ENCODE assay signal across 8 cellular contexts in the genomic region with DNA sequence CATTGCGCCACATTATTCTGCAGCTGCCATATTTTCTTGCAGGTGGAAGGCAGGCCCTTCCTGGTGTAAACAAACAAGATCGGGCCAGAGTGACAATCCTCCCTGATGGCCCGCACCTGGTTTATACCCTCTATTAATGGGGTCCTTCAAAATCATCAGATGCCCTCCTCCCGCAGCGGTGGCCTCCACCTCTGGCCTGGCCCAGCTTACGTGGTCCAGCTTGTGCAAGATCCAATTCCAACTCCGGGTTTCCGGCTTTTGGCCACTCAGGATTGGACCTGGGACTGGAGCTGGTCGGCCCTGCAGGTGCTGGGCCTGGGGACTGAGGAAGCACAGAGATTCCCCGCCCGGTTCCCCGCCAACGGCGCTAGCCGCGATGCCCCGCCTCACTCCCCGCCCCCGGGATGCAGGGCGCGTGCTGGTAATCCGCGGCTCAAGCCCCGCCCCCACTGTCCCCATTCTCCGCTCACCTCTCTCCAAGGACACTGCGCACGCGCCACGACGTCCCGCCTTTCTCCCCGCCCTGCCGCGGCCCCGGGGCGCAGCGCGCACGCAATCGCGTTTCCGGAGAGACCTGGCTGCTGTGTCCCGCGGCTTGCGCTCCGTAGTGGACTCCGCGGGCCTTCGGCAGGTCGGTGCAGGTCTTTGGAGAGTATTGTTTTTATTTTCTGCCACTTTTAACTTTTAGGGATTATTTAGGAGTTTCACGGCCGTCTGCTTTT. TPM values are rescaled to one million over a fixed set of nuclear protein-coding genes. Genes with fewer than 3 reads are reported as not detected.
A peak's percentile ranks its signal among the peaks of the same experiment; 100 is the strongest.
DNase-seq lines count a peak whose midpoint lies in the region; ATAC-seq and TF ChIP-seq lines count a peak whose summit lies in the region.

A gene (plus strand): TSS at position 555 of the 722 bp plus-strand sequence. CDS start 1,441 bp downstream, outside the sequence.

- H3K4me1 ChIP-seq in HUES64 (ENCODE audit: insufficient read depth, low read length) (peaks cover 22% of the 10 kb centered on the region), OCI-LY1 (ENCODE audit: insufficient read depth, low read length, severe bottlenecking) (peaks cover 41% of the 10 kb centered on the region)

- H3K27me3 Mint-ChIP-seq in Calu3 (ENCODE audit: unreplicated experiment) = no peaks in the 10 kb centered on the region
- H3K27me3 Mint-ChIP-seq in endothelial cell (ENCODE audit: unreplicated experiment) = peaks cover 4% of the 10 kb centered on the region

- H3K9ac ChIP-seq in HUES64 (ENCODE audit: low read depth, low read length) (peak within 1 kb of the TSS; percentile 99), OCI-LY1 (ENCODE audit: low read length) (peak within 1 kb of the TSS; percentile 98)

- no peaks in the 10 kb centered on the region for H4K20me1 ChIP-seq in OCI-LY1 (ENCODE audit: insufficient read depth, low read length)

- H3K36me3 ChIP-seq in HUES64 (ENCODE audit: insufficient read depth, low read length) = peaks cover 33% of the 10 kb centered on the region
- H3K36me3 ChIP-seq in OCI-LY1 (ENCODE audit: insufficient read depth, low read length) = peaks cover 31% of the 10 kb centered on the region

- no peak for TF ChIP-seq CTCF in Calu3 (IDR thresholded peaks at IDR 0.05; ENCODE audit: unreplicated experiment)
- TF ChIP-seq CTCF in OCI-LY1 (IDR thresholded peaks at IDR 0.05; ENCODE audit: low read length) = no peak
- TF ChIP-seq CTCF in endothelial cell (IDR thresholded peaks at IDR 0.05; ENCODE audit: unreplicated experiment) = no peak

- H3K79me2 ChIP-seq in OCI-LY1 (ENCODE audit: insufficient read depth, low read length) = peaks cover 21% of the 10 kb centered on the region

- H3K4me1 Mint-ChIP-seq in Calu3 (ENCODE audit: low read depth, unreplicated experiment) (peaks cover 9% of the 10 kb centered on the region), endothelial cell (ENCODE audit: unreplicated experiment) (peaks cover 20% of the 10 kb centered on the region)

- H3K9me3 Mint-ChIP-seq in Calu3 (ENCODE audit: low read depth, unreplicated experiment) (no peaks in the 10 kb centered on the region), endothelial cell (ENCODE audit: unreplicated experiment) (no peaks in the 10 kb centered on the region)

- no peaks in the 10 kb centered on the region for H3K27me3 ChIP-seq in HUES64 (ENCODE audit: insufficient read depth, low read length)
- no peaks in the 10 kb centered on the region for H3K27me3 ChIP-seq in OCI-LY1 (ENCODE audit: insufficient read depth, low read length)

- H3K27ac ChIP-seq in HUES64 (ENCODE audit: low read depth, low read length) (peak within 1 kb of the TSS; percentile 72), OCI-LY1 (ENCODE audit: low read depth, low read length, poor library complexity, severe bottlenecking) (peak within 1 kb of the TSS; percentile 68)

- H3K4me3 Mint-ChIP-seq in Calu3 (ENCODE audit: low read depth, unreplicated experiment) (peak within 1 kb of the TSS; percentile 66), endothelial cell (ENCODE audit: unreplicated experiment) (peak within 1 kb of the TSS; percentile 97)

- 4% methylated on average over 52 of the region's 52 CpGs for WGBS in HUES64

- peak; percentile 95 for ATAC-seq in GM21447 (IDR thresholded peaks at IDR 0.05; ENCODE audit: unreplicated experiment)

- H3K4me3 ChIP-seq in HUES64 (ENCODE audit: low read length) = peak within 1 kb of the TSS; percentile 100
- peak within 1 kb of the TSS; percentile 89 for H3K4me3 ChIP-seq in OCI-LY1 (ENCODE audit: low read depth, low read length, poor library complexity, severe bottlenecking)

- H3K36me3 Mint-ChIP-seq in Calu3 (ENCODE audit: insufficient read depth, unreplicated experiment) (peaks cover 19% of the 10 kb centered on the region), endothelial cell (ENCODE audit: low read depth, unreplicated experiment) (no peaks in the 10 kb centered on the region)

- H3K9me3 ChIP-seq in HUES64 (ENCODE audit: insufficient read depth, low read depth, low read length) = no peaks in the 10 kb centered on the region
- H3K9me3 ChIP-seq in OCI-LY1 (ENCODE audit: low read length) = no peaks in the 10 kb centered on the region

- no peaks in the 10 kb centered on the region for H3F3A ChIP-seq in OCI-LY1 (ENCODE audit: insufficient read depth, low read length)

- H3K9me2 ChIP-seq in OCI-LY1 (ENCODE audit: low read depth, low read length) = no peaks in the 10 kb centered on the region

- DNase-seq in Calu3 = peak; percentile 98
- DNase-seq in activated CD8-positive, alpha-beta memory T cell treated with anti-CD3 and anti-CD28 coated beads, Interleukin-2, amount 50 U/mL, for 48 hours = peak; percentile 99
- DNase-seq in endothelial cell (ENCODE audit: low spot score) = peak; percentile 100
- DNase-seq in midbrain (lab: John Stamatoyannopoulos, UW) = peak; percentile 98
- peak; percentile 99 to 100 for DNase-seq in stimulated activated CD8-positive, alpha-beta memory T cell treated with anti-CD3 and anti-CD28 coated beads, Interleukin-2, amount 100 ng/mL, for 48 hours (ENCODE audit: low read depth in 2 of 2)

- CTCF ChIA-PET in Calu3 (lab: Charles Lee) = interaction anchor here (0.5 to 1.3 kb wide), 3 partner anchors 10 to 807 kb away, joined by 3 to 8 read pairs (median 4); no protein-coding TSS in a partner anchor

- intact Hi-C loops in Calu3 (cut with micrococcal nuclease; ENCODE audit: unreplicated experiment) = no loop called here

- H3K27ac Mint-ChIP-seq in Calu3 (ENCODE audit: unreplicated experiment) (peak within 1 kb of the TSS; percentile 77), endothelial cell (ENCODE audit: unreplicated experiment) (peak within 1 kb of the TSS; percentile 89)

- no TSS peak for BruUV-seq in Calu3 (replicated peaks; lab: Mats Ljungman, UMichigan)

- H2AFZ ChIP-seq in OCI-LY1 (ENCODE audit: low read length) = peak within 1 kb of the TSS; percentile 18; the same call in 1 of the 2 replicates

- peak within 1 kb of the TSS; percentile 96 for H3K4me2 ChIP-seq in OCI-LY1 (ENCODE audit: low read length)

RNA-seq across cellular contexts. Expression of the gene that starts here (rescaled TPM):
- 50.4 and 63.9 TPM in 2 replicates for total RNA-seq in Calu3 (2022)
- 78.1 TPM for polyA plus RNA-seq in HUES64 (2013, experiment 1 of 2)
- 87.9 TPM for polyA plus RNA-seq in HUES64 (2013, experiment 2 of 2)
- 52.6 TPM for total RNA-seq in endothelial cell (ENCODE audit: unreplicated experiment)

Comparison
In these comparisons a context has a peak if more than half of its experiments do, and no peak if none do; other contexts are left out.
1. Peak in every context shown above with its lines: DNase-seq, ATAC-seq, H3K4me3 ChIP-seq and H3K27ac ChIP-seq.